Comparison of ENCODE assay signal across 8 cellular contexts in genomic region chr11:6481012-6481923, GRCh38. TPM values are rescaled to one million over a fixed set of nuclear protein-coding genes. Genes with fewer than 3 reads are reported as not detected.
DNase-seq lines count a peak whose midpoint lies in the region; ATAC-seq and TF ChIP-seq lines count a peak whose summit lies in the region.

Gene ARFIP2 (minus strand): TSS chr11:6481331. CDS start chr11:6480421, 910 bp downstream.
Gene TIMM10B (plus strand): TSS chr11:6481501. CDS start chr11:6481517, 16 bp downstream.

- no peaks in the 10 kb centered on the region for H3K27me3 ChIP-seq in Panc1 (ENCODE audit: control insufficient read depth, insufficient read depth, low read length)
- H3K27me3 ChIP-seq in esophagus (ENCODE audit: control insufficient read depth in 1 of 2, insufficient read depth in 2 of 2, low read length in 2 of 2) = no peaks in the 10 kb centered on the region
- H3K27me3 ChIP-seq in mucosa of stomach (ENCODE audit: control insufficient read depth, insufficient read depth, low read length) = no peaks in the 10 kb centered on the region

- H3K4me1 ChIP-seq in Panc1 (ENCODE audit: control insufficient read depth, insufficient read depth, low read length) = peaks cover 20% of the 10 kb centered on the region
- peaks cover 6 to 9% of the 10 kb centered on the region in 2 donors for H3K4me1 ChIP-seq in esophagus (ENCODE audit: control insufficient read depth in 2 of 2, insufficient read depth in 2 of 2, low read length in 1 of 2)
- peaks cover 36% of the 10 kb centered on the region for H3K4me1 ChIP-seq in mucosa of stomach (ENCODE audit: control insufficient read depth, insufficient read depth, low read length)

- peak within 1 kb of the TSS; percentile 86 for H3K4me3 Mint-ChIP-seq in activated T-cell treated with anti-CD3 and anti-CD28 coated beads, Interleukin-2, amount 50 U/mL, for 4 hours

- peak within 1 kb of the TSS; percentile 76 to 98 for H3K4me3 ChIP-seq in Panc1 (ENCODE audit: low read depth in 2 of 2, low read length in 2 of 2)
- peak within 1 kb of the TSS; percentile 81 to 83 for H3K4me3 ChIP-seq in esophagus (ENCODE audit: low read depth in 1 of 2, low read length in 2 of 2)
- H3K4me3 ChIP-seq in mucosa of stomach (ENCODE audit: low read length) = peak within 1 kb of the TSS; percentile 96

- POLR2A ChIA-PET in Panc1 (lab: Charles Lee) = interaction anchor here (0.6 to 1.3 kb wide), 7 partner anchors 9 to 446 kb away, joined by 3 to 7 read pairs (median 4); partner anchors contain the start of gene DNHD1

- no peak for TF ChIP-seq CTCF in Panc1 (IDR thresholded peaks at IDR 0.05)

- H3K36me3 ChIP-seq in Panc1 (ENCODE audit: control insufficient read depth, insufficient read depth, low read length) (peaks cover 25% of the 10 kb centered on the region), esophagus (ENCODE audit: control insufficient read depth in 2 of 2, insufficient read depth in 2 of 2, low read length in 1 of 2) (peaks cover 10 to 24% of the 10 kb centered on the region in 2 donors), mucosa of stomach (ENCODE audit: control insufficient read depth, insufficient read depth, low read length) (peaks cover 9% of the 10 kb centered on the region)

- in situ Hi-C loops in Panc1 (cut with HindIII; ENCODE audit: low pct_unique_long_range_greater_than_20kb, low sequenced_read_pairs) = no loop called here

- peaks cover 31% of the 10 kb centered on the region for H3K4me1 Mint-ChIP-seq in activated T-cell treated with anti-CD3 and anti-CD28 coated beads, Interleukin-2, amount 50 U/mL, for 4 hours (ENCODE audit: low read depth)

- H3K36me3 Mint-ChIP-seq in activated T-cell treated with anti-CD3 and anti-CD28 coated beads, Interleukin-2, amount 50 U/mL, for 4 hours (ENCODE audit: insufficient read depth) = peaks cover 25% of the 10 kb centered on the region

- peak within 1 kb of the TSS; percentile 91 for H3K9ac ChIP-seq in mucosa of stomach (ENCODE audit: low read length)

- no TSS peak for BruUV-seq in Panc1 (replicated peaks; lab: Mats Ljungman, UMichigan)

- ATAC-seq in GM21723 (IDR thresholded peaks at IDR 0.05; ENCODE audit: unreplicated experiment) (peak; percentile 99), Panc1 (peak; percentile 99)
- ATAC-seq in activated T-cell treated with anti-CD3 and anti-CD28 coated beads, Interleukin-2, amount 50 U/mL, for 4 hours = peak; percentile 97 to 98

- peak; percentile 99 for DNase-seq in DMS53 (lab: John Stamatoyannopoulos, UW)
- DNase-seq in KG1 (lab: John Stamatoyannopoulos, UW) = peak; percentile 87
- peak; percentile 94 for DNase-seq in Panc1 (ENCODE audit: low read depth, low spot score)
- DNase-seq in activated T-cell treated with anti-CD3 and anti-CD28 coated beads, Interleukin-2, amount 50 U/mL, for 4 hours = peak; percentile 94
- peak; percentile 92 to 93 for DNase-seq in stimulated activated CD8-positive, alpha-beta memory T cell treated with anti-CD3 and anti-CD28 coated beads, Interleukin-7, amount 100 ng/mL, for 1 hour (ENCODE audit: low read depth in 2 of 2)

- WGBS in esophagus, 2 donors = 0% methylated on average over 66 of the region's 66 CpGs

- peak within 1 kb of the TSS; percentile 92 for H3K27ac ChIP-seq in Panc1 (ENCODE audit: low read length)
- peak within 1 kb of the TSS; percentile 96 to 99 for H3K27ac ChIP-seq in esophagus (ENCODE audit: low read depth in 2 of 2, low read length in 1 of 2)

- no peaks in the 10 kb centered on the region for H3K27me3 Mint-ChIP-seq in activated T-cell treated with anti-CD3 and anti-CD28 coated beads, Interleukin-2, amount 50 U/mL, for 4 hours (ENCODE audit: low read depth)

- no peaks in the 10 kb centered on the region for H3K9me3 ChIP-seq in Panc1 (ENCODE audit: control insufficient read depth, insufficient read depth, low read depth, low read length)
- H3K9me3 ChIP-seq in esophagus (ENCODE audit: control insufficient read depth in 2 of 2, insufficient read depth in 1 of 2, low read depth in 1 of 2, low read length in 1 of 2) = no peaks in the 10 kb centered on the region
- H3K9me3 ChIP-seq in mucosa of stomach (ENCODE audit: control insufficient read depth, low read length) = no peaks in the 10 kb centered on the region

- H3K9me3 Mint-ChIP-seq in activated T-cell treated with anti-CD3 and anti-CD28 coated beads, Interleukin-2, amount 50 U/mL, for 4 hours = no peaks in the 10 kb centered on the region

- intact Hi-C loops in Panc1 (cut with micrococcal nuclease; ENCODE audit: unreplicated experiment) = no loop called here

- CTCF ChIA-PET in Panc1 (lab: Charles Lee) = interaction anchor here (0.6 to 0.8 kb wide), 4 partner anchors 62 to 120 kb away, joined by 3 to 9 read pairs (median 3); partner anchors contain the start of gene APBB1

RNA-seq across cellular contexts. Expression of gene ARFIP2, which starts in this region (rescaled TPM):
- 116 TPM for total RNA-seq in Panc1 (2021; ENCODE audit: unreplicated experiment)
- polyA plus RNA-seq in Panc1 (2012; ENCODE audit: insufficient read length) = 135 TPM
- total RNA-seq in activated T-cell treated with anti-CD3 and anti-CD28 coated beads, Interleukin-2, amount 50 U/mL, for 4 hours = 10 to 100 TPM; 55.4 to 59.6 (median 56.5) TPM
- polyA plus RNA-seq in esophagus = 10 to 100 TPM; 29.3 to 42.5 TPM

RNA-seq across cellular contexts. Expression of gene TIMM10B, which starts in this region (rescaled TPM):
- total RNA-seq in Panc1 (2021; ENCODE audit: unreplicated experiment) = 63.8 TPM
- polyA plus RNA-seq in Panc1 (2012; ENCODE audit: insufficient read length) = 48.5 TPM
- total RNA-seq in activated T-cell treated with anti-CD3 and anti-CD28 coated beads, Interleukin-2, amount 50 U/mL, for 4 hours = 10 to 100 TPM; 45.4 to 48.5 (median 48.1) TPM
- 10 to 100 TPM in 1 of 2 donors, 1 to 10 TPM in 1; 7.9 to 15.9 TPM for polyA plus RNA-seq in esophagus

Comparison
In these comparisons a context has a peak if more than half of its experiments do, and no peak if none do; other contexts are left out.
1. Peak in every context shown above with its lines: DNase-seq, ATAC-seq, H3K4me3 ChIP-seq and H3K27ac ChIP-seq.